In the genomic region with DNA sequence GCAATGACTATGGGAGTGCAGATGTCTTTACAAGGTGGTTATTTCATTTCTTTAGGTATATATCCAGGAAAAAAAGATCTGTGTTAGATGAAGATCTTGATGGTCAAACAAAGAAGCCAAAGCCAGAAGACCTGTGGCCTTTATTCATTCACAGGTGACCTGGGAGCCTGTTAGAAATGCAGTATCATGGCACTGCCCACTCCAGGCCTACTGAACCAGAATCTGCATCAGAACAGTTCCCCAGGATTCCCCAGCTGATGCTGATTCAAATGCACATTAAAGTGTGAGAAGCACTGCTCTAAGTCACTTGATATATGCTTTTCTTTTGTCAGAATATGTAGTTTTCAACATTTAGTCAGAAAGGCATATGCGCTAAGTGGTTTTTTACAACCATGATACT, we compare ENCODE assay signal across 26 cellular contexts.
"Had no signal": no experiment of that assay in that cellular context is flagged by ENCODE, and none has a peak within 500 bp of the region (broad histone marks: within the 10 kb centered on the region; RNA-seq: fewer than 3 reads in every experiment).

No MANE protein-coding gene starts in this region.

- H3K27ac Mint-ChIP-seq: effector memory CD8-positive, alpha-beta T cell; mesothelial cell of epicardium; naive B cell; natural killer cell treated with Interleukin-12 subunit alpha and Interleukin-12 subunit beta and Interleukin-15 and Interleukin-18, amount 100 ng/mL, for 72 hours; stimulated activated naive CD8-positive, alpha-beta T cell treated with anti-CD3 and anti-CD28 coated beads, Interleukin-15, amount 100 ng/mL, for 72 hours had no signal

- H3K4me3 ChIP-seq: gastrocnemius medialis, left lung, mucosa of descending colon, pancreas, right lobe of liver, suprapubic skin, transverse colon, upper lobe of right lung, uterus had no signal

- H3K27me3 ChIP-seq: gastrocnemius medialis, left lung, neutrophil, pancreas, right lobe of liver, suprapubic skin, transverse colon, upper lobe of right lung, uterus had no signal

- H3K27ac ChIP-seq: gastrocnemius medialis, left lung, neutrophil, pancreas, right lobe of liver, suprapubic skin, transverse colon, upper lobe of right lung, uterus had no signal

- H3K36me3 ChIP-seq: gastrocnemius medialis, left lung, neutrophil, pancreas, right lobe of liver, suprapubic skin, transverse colon, upper lobe of right lung, uterus had no signal

- H3K9me3 ChIP-seq: gastrocnemius medialis, left lung, neutrophil, pancreas, right lobe of liver, suprapubic skin, transverse colon, upper lobe of right lung, uterus had no signal

- H3K36me3 Mint-ChIP-seq: mesothelial cell of epicardium; naive B cell; natural killer cell treated with Interleukin-12 subunit alpha and Interleukin-12 subunit beta and Interleukin-15 and Interleukin-18, amount 100 ng/mL, for 72 hours had no signal

- ATAC-seq: effector memory CD8-positive, alpha-beta T cell; gastrocnemius medialis; left cardiac atrium; left lung; mucosa of descending colon; natural killer cell treated with Interleukin-12 subunit alpha and Interleukin-12 subunit beta and Interleukin-15 and Interleukin-18, amount 100 ng/mL, for 72 hours; pancreas; right lobe of liver; stimulated activated naive CD8-positive, alpha-beta T cell treated with anti-CD3 and anti-CD28 coated beads, Interleukin-15, amount 100 ng/mL, for 72 hours; upper lobe of right lung had no signal

- H3K4me3 Mint-ChIP-seq: effector memory CD8-positive, alpha-beta T cell; mesothelial cell of epicardium; naive B cell; natural killer cell treated with Interleukin-12 subunit alpha and Interleukin-12 subunit beta and Interleukin-15 and Interleukin-18, amount 100 ng/mL, for 72 hours; neural crest cell; stimulated activated naive CD8-positive, alpha-beta T cell treated with anti-CD3 and anti-CD28 coated beads, Interleukin-15, amount 100 ng/mL, for 72 hours had no signal

- H3K27me3 Mint-ChIP-seq: effector memory CD8-positive, alpha-beta T cell; naive B cell; natural killer cell treated with Interleukin-12 subunit alpha and Interleukin-12 subunit beta and Interleukin-15 and Interleukin-18, amount 100 ng/mL, for 72 hours; stimulated activated naive CD8-positive, alpha-beta T cell treated with anti-CD3 and anti-CD28 coated beads, Interleukin-15, amount 100 ng/mL, for 72 hours had no signal

- H3K4me1 ChIP-seq: gastrocnemius medialis, left lung, pancreas, right lobe of liver, suprapubic skin, transverse colon, upper lobe of right lung, uterus had no signal

- H3K4me1 Mint-ChIP-seq: mesothelial cell of epicardium; naive B cell; neural crest cell; stimulated activated naive CD8-positive, alpha-beta T cell treated with anti-CD3 and anti-CD28 coated beads, Interleukin-15, amount 100 ng/mL, for 72 hours had no signal

- H3K9me3 Mint-ChIP-seq: neural crest cell; stimulated activated naive CD8-positive, alpha-beta T cell treated with anti-CD3 and anti-CD28 coated beads, Interleukin-15, amount 100 ng/mL, for 72 hours had no signal

- DNase-seq: cortex of kidney; effector memory CD8-positive, alpha-beta T cell; foreskin fibroblast; gastrocnemius medialis; head of caudate nucleus; left cardiac atrium; left lung; mesenchymal stem cell; mucosa of descending colon; naive B cell; pancreas; right lobe of liver; small intestine; stimulated activated CD4-positive, alpha-beta T cell treated with anti-CD3 and anti-CD28 coated beads, Interleukin-15, amount 100 ng/mL, for 24 hours; stimulated activated CD4-positive, alpha-beta T cell treated with anti-CD3 and anti-CD28 coated beads, Interleukin-2, amount 100 ng/mL, for 48 hours; stimulated activated CD8-positive, alpha-beta memory T cell treated with anti-CD3 and anti-CD28 coated beads, Interleukin-4, amount 100 ng/mL, for 48 hours; stimulated activated naive CD4-positive, alpha-beta T cell; stimulated activated naive CD8-positive, alpha-beta T cell treated with anti-CD3 and anti-CD28 coated beads, Interleukin-15, amount 100 ng/mL, for 72 hours; transverse colon; upper lobe of right lung; uterus had no signal
